18 cellular contexts compared by ENCODE assay signal in the genomic region with DNA sequence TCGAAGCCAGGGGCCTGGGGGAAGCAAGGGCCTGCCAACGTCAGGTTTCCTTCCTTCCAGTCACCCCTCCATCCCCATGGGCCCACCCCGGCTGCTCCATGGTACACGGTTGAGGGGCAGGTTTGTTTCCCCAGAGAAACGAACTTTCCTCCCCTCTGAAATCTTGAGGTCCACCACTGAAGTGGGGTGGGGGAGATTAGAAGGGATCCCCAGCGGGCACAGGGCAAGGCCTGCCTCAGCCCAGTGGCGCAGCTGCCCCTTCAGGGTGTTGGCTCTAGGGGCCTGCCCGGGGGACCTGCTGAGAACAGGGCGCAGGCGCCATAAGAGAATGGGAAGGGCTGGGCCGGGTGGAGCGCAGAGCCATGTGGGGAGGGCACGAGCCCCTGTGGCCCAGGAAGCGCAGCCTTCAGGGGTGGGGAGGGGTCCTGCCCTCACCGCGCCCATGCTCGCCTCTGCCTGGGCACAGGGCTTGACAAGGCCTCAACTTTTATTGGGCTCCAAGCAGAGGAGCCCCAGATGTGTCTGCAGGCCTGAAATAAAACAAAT. TPM values are rescaled to one million over a fixed set of nuclear protein-coding genes. Genes with fewer than 3 reads are reported as not detected.
A peak's percentile ranks its signal among the peaks of the same experiment; 100 is the strongest.
DNase-seq lines count a peak whose midpoint lies in the region; ATAC-seq and TF ChIP-seq lines count a peak whose summit lies in the region.
"Had no signal": no experiment of that assay in that cellular context is flagged by ENCODE, and none has a peak within 500 bp of the region (broad histone marks: within the 10 kb centered on the region; RNA-seq: fewer than 3 reads in every experiment).

No MANE protein-coding gene starts in this region.

- H3K4me1 ChIP-seq in tibial nerve: peaks cover 0 to 72% (median 67%) of the 10 kb centered on the region in 4 donors

- H3K4me1 Mint-ChIP-seq in nephron (peaks cover 18% of the 10 kb centered on the region), T-helper 17 cell (peaks cover 5% of the 10 kb centered on the region)

- peaks cover under 1% of the 10 kb centered on the region for H3K27me3 Mint-ChIP-seq in nephron (ENCODE audit: low read depth)
- no peaks in the 10 kb centered on the region for H3K27me3 Mint-ChIP-seq in T-helper 17 cell

- 31 to 35% methylated on average over 17 of the region's 17 CpGs for WGBS in tibial nerve, 2 donors

- peaks cover 0 to 31% (median 0%) of the 10 kb centered on the region in 3 donors for H3K36me3 ChIP-seq in tibial nerve
- H3K36me3 ChIP-seq: SJCRH30 had no signal

- ATAC-seq in esophagus mucosa (peak; percentile 9), T-helper 17 cell (no peak)
- ATAC-seq: K562 had no signal

- H3K27me3 ChIP-seq in tibial nerve: no peaks in the 10 kb centered on the region
- H3K27me3 ChIP-seq: SJCRH30 had no signal

- DNase-seq in NCI-H748 (lab: John Stamatoyannopoulos, UW; ENCODE audit: unreplicated experiment) (peak; percentile 52), NCI-H748 treated with DMSO at 0.1 percent for 48 hours (lab: John Stamatoyannopoulos, UW) (no peak), tibial nerve (ENCODE audit: low spot score in 2 of 2) (peak in 1 of 2 donors; percentile 12), ecto neural progenitor cell (ENCODE audit: low spot score) (no peak), NCI-H510A treated with DMSO at 0.1 percent for 48 hours (lab: John Stamatoyannopoulos, UW) (no peak), T-helper 17 cell (no peak)
- DNase-seq: activated naive CD4-positive, alpha-beta T cell treated with Interleukin-2 at 50 U/mL for 16 hours; central memory CD4-positive, alpha-beta T cell; COR-L47; erythroblast; GDM1; GM23248; mesendoderm; NCI-H1436 treated with DMSO at 0.1 percent for 48 hours had no signal

- H3K4me3 ChIP-seq in tibial nerve: no peak overlapping the region
- H3K4me3 ChIP-seq: GM23248, K562, SJCRH30 had no signal

- H3K9me3 ChIP-seq in tibial nerve (no peaks in the 10 kb centered on the region), T-helper 17 cell (ENCODE audit: control insufficient read depth, low read length, poor library complexity, severe bottlenecking) (no peaks in the 10 kb centered on the region)
- H3K9me3 ChIP-seq: SJCRH30 had no signal

- H3K4me3 Mint-ChIP-seq in nephron (no peak overlapping the region), T-helper 17 cell (no peak overlapping the region)

- TF ChIP-seq CTCF in nephron (IDR thresholded peaks at IDR 0.05; ENCODE audit: unreplicated experiment in 3 of 3): no peak
- TF ChIP-seq CTCF in tibial nerve (IDR thresholded peaks at IDR 0.05): no peak

- H3K27ac ChIP-seq in tibial nerve: peak overlapping the region; percentile 23 to 89 (median 80)
- H3K27ac ChIP-seq: GM23248, SJCRH30 had no signal

- no peaks in the 10 kb centered on the region for H3K9me3 Mint-ChIP-seq in nephron

- H3K27ac Mint-ChIP-seq in nephron (peak overlapping the region in 2 of 3 experiments; percentile 90 to 92), T-helper 17 cell (no peak overlapping the region)

- H3K36me3 Mint-ChIP-seq in nephron (ENCODE audit: low read depth) (peaks cover 4% of the 10 kb centered on the region), T-helper 17 cell (ENCODE audit: low read depth) (no peaks in the 10 kb centered on the region)

- TF ChIP-seq EP300 in tibial nerve (IDR thresholded peaks at IDR 0.05): no peak

- TF ChIP-seq POLR2A in tibial nerve (IDR thresholded peaks at IDR 0.05): no peak

RNA-seq across cellular contexts. Expression of a gene that starts 16.1 kb away (rescaled TPM):
- total RNA-seq in esophagus mucosa (26.5 TPM), tibial nerve (10 to 100 TPM; 15.5 to 18.6 (median 16.7) TPM), T-helper 17 cell (10 to 100 TPM; 17.0 to 22.0 TPM)
